In the genomic region with DNA sequence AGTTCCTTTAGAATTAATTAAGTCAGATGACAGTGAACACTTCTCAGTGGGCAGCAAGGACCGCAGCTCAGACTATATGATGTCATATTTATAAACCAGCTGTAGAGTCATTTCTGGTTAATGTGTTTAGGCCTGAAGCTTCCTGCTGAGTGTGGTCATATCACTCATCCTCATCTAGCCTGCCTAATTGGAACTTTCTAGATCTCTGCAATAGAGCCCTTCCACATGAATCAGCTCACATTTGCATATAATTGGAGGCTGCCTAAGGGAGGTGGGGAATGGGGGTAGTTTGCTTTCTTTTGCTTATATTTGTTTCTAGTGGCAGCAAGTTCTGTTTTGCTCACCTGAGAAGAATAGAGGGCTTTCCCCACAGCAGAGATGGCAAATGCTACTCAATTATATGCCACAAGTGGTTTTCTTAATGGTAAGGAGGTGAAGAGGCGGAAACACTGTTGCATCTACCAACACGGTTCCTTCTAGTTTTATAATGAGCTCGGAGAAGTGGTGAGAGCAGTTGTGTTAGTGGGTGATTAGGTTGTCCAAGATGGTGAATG, we compare ENCODE assay signal across 8 cellular contexts.
A peak's percentile ranks its signal among the peaks of the same experiment; 100 is the strongest.
DNase-seq lines count a peak whose midpoint lies in the region; ATAC-seq and TF ChIP-seq lines count a peak whose summit lies in the region.

No MANE protein-coding gene starts in this region.

- no peak for TF ChIP-seq CTCF in omental fat pad (IDR thresholded peaks at IDR 0.05)
- no peak for TF ChIP-seq CTCF in uterus (IDR thresholded peaks at IDR 0.05)

- H3K27ac ChIP-seq in uterus, result no peak overlapping the region

- no peaks in the 10 kb centered on the region for H3K27me3 ChIP-seq in uterus

- ATAC-seq in GM18502 (IDR thresholded peaks at IDR 0.05; ENCODE audit: poor library complexity, unreplicated experiment), result peak; percentile 76
- ATAC-seq in GM21737 (IDR thresholded peaks at IDR 0.05; ENCODE audit: unreplicated experiment), result peak; percentile 80
- no peak for ATAC-seq in omental fat pad (ENCODE audit: low FRiP score)

- peaks cover 11 to 16% of the 10 kb centered on the region in 2 donors for H3K4me1 ChIP-seq in uterus

- intact Hi-C loops in uterus (cut with DNase I; ENCODE audit: low total_unique reads), result no loop called here

- no peak for TF ChIP-seq POLR2A in uterus (IDR thresholded peaks at IDR 0.05)

- no peak overlapping the region for H3K4me3 ChIP-seq in uterus

- DNase-seq in RKO (ENCODE audit: low spot score) (peak; percentile 51), fibroblast of peridontal ligament (ENCODE audit: extremely low read depth) (peak; percentile 58), DMS153 (lab: John Stamatoyannopoulos, UW) (no peak), omental fat pad (ENCODE audit: low spot score) (no peak), uterus (no peak), DMS53 treated with DMSO at 0.1 percent for 48 hours (lab: John Stamatoyannopoulos, UW; ENCODE audit: unreplicated experiment) (no peak)

- H3K36me3 ChIP-seq in uterus, result no peaks in the 10 kb centered on the region

- H3K9me3 ChIP-seq in uterus, result no peaks in the 10 kb centered on the region

Comparison
In these comparisons a context has a peak if more than half of its experiments do, and no peak if none do; other contexts are left out.
1. DNase-seq: peak in RKO (single experiment) and fibroblast of peridontal ligament (single experiment); none in DMS153 (single experiment), omental fat pad (single experiment), uterus (0 of 2) and DMS53 treated with DMSO at 0.1 percent for 48 hours (single experiment).